In the genomic region with DNA sequence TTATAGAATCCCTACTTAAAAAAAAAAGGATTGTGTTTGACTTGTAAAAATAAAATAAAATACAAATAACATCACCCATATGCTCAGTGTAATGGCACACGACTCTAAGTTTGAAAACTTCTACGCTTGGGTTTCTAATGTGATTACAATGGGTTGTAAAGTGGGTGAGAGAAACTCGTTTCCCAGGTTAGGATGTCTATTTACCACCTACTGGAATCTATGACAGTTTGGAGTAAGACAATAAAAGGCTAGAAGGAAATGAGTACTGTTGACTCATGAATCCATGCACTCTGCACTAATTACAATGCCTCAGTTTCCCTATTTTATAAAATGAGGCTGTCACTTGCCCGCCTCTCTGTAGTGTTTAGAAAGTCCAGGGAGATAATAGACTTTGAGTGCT, we compare ENCODE assay signal across 2 cellular contexts.
TF ChIP-seq lines count a peak whose summit lies in the region.

No MANE protein-coding gene starts in this region.

TF ChIP-seq in SK-N-SH treated with all-trans-retinoic acid at 6 μM for 48 hours, 23 proteins besides CTCF, POLR2A, EP300 and RAD21 (continued from another document):
- TF ChIP-seq, protein P1, sequence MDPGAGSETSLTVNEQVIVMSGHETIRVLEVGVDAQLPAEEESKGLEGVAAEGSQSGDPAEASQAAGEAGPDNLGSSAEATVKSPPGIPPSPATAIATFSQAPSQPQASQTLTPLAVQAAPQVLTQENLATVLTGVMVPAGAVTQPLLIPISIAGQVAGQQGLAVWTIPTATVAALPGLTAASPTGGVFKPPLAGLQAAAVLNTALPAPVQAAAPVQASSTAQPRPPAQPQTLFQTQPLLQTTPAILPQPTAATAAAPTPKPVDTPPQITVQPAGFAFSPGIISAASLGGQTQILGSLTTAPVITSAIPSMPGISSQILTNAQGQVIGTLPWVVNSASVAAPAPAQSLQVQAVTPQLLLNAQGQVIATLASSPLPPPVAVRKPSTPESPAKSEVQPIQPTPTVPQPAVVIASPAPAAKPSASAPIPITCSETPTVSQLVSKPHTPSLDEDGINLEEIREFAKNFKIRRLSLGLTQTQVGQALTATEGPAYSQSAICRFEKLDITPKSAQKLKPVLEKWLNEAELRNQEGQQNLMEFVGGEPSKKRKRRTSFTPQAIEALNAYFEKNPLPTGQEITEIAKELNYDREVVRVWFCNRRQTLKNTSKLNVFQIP (CRISPR knock-in tag; IDR thresholded peaks at IDR 0.05; ENCODE audit: borderline replicate concordance, low read depth): no peak
- TF ChIP-seq TOX (CRISPR knock-in tag; IDR thresholded peaks at IDR 0.05; ENCODE audit: borderline replicate concordance): no peak
- TF ChIP-seq CSDC2 (CRISPR knock-in tag; IDR thresholded peaks at IDR 0.05): no peak
- TF ChIP-seq, protein P2, sequence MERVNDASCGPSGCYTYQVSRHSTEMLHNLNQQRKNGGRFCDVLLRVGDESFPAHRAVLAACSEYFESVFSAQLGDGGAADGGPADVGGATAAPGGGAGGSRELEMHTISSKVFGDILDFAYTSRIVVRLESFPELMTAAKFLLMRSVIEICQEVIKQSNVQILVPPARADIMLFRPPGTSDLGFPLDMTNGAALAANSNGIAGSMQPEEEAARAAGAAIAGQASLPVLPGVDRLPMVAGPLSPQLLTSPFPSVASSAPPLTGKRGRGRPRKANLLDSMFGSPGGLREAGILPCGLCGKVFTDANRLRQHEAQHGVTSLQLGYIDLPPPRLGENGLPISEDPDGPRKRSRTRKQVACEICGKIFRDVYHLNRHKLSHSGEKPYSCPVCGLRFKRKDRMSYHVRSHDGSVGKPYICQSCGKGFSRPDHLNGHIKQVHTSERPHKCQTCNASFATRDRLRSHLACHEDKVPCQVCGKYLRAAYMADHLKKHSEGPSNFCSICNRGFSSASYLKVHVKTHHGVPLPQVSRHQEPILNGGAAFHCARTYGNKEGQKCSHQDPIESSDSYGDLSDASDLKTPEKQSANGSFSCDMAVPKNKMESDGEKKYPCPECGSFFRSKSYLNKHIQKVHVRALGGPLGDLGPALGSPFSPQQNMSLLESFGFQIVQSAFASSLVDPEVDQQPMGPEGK (CRISPR knock-in tag; IDR thresholded peaks at IDR 0.05; ENCODE audit: borderline replicate concordance): no peak
- TF ChIP-seq, protein P3, sequence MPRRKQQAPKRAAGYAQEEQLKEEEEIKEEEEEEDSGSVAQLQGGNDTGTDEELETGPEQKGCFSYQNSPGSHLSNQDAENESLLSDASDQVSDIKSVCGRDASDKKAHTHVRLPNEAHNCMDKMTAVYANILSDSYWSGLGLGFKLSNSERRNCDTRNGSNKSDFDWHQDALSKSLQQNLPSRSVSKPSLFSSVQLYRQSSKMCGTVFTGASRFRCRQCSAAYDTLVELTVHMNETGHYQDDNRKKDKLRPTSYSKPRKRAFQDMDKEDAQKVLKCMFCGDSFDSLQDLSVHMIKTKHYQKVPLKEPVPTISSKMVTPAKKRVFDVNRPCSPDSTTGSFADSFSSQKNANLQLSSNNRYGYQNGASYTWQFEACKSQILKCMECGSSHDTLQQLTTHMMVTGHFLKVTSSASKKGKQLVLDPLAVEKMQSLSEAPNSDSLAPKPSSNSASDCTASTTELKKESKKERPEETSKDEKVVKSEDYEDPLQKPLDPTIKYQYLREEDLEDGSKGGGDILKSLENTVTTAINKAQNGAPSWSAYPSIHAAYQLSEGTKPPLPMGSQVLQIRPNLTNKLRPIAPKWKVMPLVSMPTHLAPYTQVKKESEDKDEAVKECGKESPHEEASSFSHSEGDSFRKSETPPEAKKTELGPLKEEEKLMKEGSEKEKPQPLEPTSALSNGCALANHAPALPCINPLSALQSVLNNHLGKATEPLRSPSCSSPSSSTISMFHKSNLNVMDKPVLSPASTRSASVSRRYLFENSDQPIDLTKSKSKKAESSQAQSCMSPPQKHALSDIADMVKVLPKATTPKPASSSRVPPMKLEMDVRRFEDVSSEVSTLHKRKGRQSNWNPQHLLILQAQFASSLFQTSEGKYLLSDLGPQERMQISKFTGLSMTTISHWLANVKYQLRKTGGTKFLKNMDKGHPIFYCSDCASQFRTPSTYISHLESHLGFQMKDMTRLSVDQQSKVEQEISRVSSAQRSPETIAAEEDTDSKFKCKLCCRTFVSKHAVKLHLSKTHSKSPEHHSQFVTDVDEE (CRISPR knock-in tag; IDR thresholded peaks at IDR 0.05): no peak
- no peak for TF ChIP-seq SNAI2 (CRISPR knock-in tag; IDR thresholded peaks at IDR 0.05)

TF ChIP-seq in WTC11, 78 proteins besides CTCF, POLR2A, EP300 and RAD21 (continued from another document):
- TF ChIP-seq, protein P4, sequence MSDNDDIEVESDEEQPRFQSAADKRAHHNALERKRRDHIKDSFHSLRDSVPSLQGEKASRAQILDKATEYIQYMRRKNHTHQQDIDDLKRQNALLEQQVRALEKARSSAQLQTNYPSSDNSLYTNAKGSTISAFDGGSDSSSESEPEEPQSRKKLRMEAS (CRISPR knock-in tag; IDR thresholded peaks at IDR 0.05): no peak
- TF ChIP-seq FOXJ3 (CRISPR knock-in tag; IDR thresholded peaks at IDR 0.05; ENCODE audit: borderline replicate concordance) (no peak), FOXP1 (CRISPR knock-in tag; IDR thresholded peaks at IDR 0.05; ENCODE audit: borderline replicate concordance) (no peak), ETV6 (CRISPR knock-in tag; IDR thresholded peaks at IDR 0.05) (no peak), ZNF121 (CRISPR knock-in tag; IDR thresholded peaks at IDR 0.05) (no peak)
- TF ChIP-seq, protein P5, sequence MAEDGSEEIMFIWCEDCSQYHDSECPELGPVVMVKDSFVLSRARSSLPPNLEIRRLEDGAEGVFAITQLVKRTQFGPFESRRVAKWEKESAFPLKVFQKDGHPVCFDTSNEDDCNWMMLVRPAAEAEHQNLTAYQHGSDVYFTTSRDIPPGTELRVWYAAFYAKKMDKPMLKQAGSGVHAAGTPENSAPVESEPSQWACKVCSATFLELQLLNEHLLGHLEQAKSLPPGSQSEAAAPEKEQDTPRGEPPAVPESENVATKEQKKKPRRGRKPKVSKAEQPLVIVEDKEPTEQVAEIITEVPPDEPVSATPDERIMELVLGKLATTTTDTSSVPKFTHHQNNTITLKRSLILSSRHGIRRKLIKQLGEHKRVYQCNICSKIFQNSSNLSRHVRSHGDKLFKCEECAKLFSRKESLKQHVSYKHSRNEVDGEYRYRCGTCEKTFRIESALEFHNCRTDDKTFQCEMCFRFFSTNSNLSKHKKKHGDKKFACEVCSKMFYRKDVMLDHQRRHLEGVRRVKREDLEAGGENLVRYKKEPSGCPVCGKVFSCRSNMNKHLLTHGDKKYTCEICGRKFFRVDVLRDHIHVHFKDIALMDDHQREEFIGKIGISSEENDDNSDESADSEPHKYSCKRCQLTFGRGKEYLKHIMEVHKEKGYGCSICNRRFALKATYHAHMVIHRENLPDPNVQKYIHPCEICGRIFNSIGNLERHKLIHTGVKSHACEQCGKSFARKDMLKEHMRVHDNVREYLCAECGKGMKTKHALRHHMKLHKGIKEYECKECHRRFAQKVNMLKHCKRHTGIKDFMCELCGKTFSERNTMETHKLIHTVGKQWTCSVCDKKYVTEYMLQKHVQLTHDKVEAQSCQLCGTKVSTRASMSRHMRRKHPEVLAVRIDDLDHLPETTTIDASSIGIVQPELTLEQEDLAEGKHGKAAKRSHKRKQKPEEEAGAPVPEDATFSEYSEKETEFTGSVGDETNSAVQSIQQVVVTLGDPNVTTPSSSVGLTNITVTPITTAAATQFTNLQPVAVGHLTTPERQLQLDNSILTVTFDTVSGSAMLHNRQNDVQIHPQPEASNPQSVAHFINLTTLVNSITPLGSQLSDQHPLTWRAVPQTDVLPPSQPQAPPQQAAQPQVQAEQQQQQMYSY (CRISPR knock-in tag; IDR thresholded peaks at IDR 0.05): no peak
TF ChIP-seq in WTC11: peak in this region for 0.
